8 cellular contexts compared by ENCODE assay signal in the genomic region with DNA sequence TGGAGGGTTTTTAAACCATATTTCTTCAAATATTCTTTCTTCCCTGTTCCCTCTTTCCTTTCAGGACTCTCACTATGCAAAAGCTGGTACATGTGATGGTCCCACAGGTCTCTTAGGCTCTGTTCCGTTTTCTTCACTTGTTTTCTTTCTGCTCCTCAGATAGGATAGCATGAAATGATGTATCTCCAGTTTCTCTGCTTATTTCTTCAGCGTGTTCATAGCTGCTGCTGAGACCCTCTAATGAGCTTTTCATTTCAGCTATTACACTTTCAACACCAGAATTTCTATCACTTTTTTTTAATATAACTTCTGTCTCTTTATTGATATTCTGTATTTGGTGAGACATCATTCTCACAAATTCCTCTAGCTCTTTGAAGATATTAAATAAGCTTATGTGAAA.
"Had no signal": no experiment of that assay in that cellular context is flagged by ENCODE, and none has a peak within 500 bp of the region (broad histone marks: within the 10 kb centered on the region; RNA-seq: fewer than 3 reads in every experiment).

No MANE protein-coding gene starts in this region.

- DNase-seq: GDM1, GF-D8 had no signal

- H3K4me3 ChIP-seq: GM12878 had no signal

- ATAC-seq: GM12878 had no signal

- FAIRE-seq: G401.6, GM12878, GM12891, GM12892, GM18507, GM19239 had no signal
